Comparison of ENCODE assay signal across 9 cellular contexts in genomic region chr4:91116861-91117260, GRCh38.
DNase-seq lines count a peak whose midpoint lies in the region; ATAC-seq and TF ChIP-seq lines count a peak whose summit lies in the region.
"Had no signal": no experiment of that assay in that cellular context is flagged by ENCODE, and none has a peak within 500 bp of the region (broad histone marks: within the 10 kb centered on the region; RNA-seq: fewer than 3 reads in every experiment).

No MANE protein-coding gene starts in this region.

- intact Hi-C loops in right lobe of liver (cut with DNase I) = no loop called here

- no peak overlapping the region for H3K4me3 ChIP-seq in right lobe of liver

- peak in 3 of 4 donors; percentile 18 to 29 (median 20) for TF ChIP-seq CTCF in right lobe of liver (IDR thresholded peaks at IDR 0.05)

- no peaks in the 10 kb centered on the region for H3K9me3 ChIP-seq in right lobe of liver

- H3K27me3 ChIP-seq in right lobe of liver = no peaks in the 10 kb centered on the region

- H3K4me1 ChIP-seq in right lobe of liver = no peaks in the 10 kb centered on the region

- no peaks in the 10 kb centered on the region for H3K36me3 ChIP-seq in right lobe of liver

- ATAC-seq in right lobe of liver (no peak), GM18520 (IDR thresholded peaks at IDR 0.05; ENCODE audit: unreplicated experiment) (no peak), HG03280 (IDR thresholded peaks at IDR 0.05; ENCODE audit: unreplicated experiment) (no peak)

- TF ChIP-seq POLR2A in right lobe of liver (IDR thresholded peaks at IDR 0.05) = no peak

- H3K27ac ChIP-seq in right lobe of liver = no peak overlapping the region

- DNase-seq in DMS153 treated with DMSO at 0.1 percent for 48 hours (lab: John Stamatoyannopoulos, UW; ENCODE audit: unreplicated experiment) (peak; percentile 2), DMS153 (lab: John Stamatoyannopoulos, UW) (no peak), HT-29 (ENCODE audit: low spot score) (peak; percentile 14), amniotic epithelial cell (ENCODE audit: low read depth) (peak; percentile 52), right lobe of liver (no peak), NCI-H2227 treated with DMSO at 0.1 percent for 48 hours (lab: John Stamatoyannopoulos, UW) (no peak)
- DNase-seq: NCI-H2081 treated with DMSO at 0.1 percent for 48 hours had no signal

Comparison
In these comparisons a context has a peak if more than half of its experiments do, and no peak if none do; other contexts are left out.
1. DNase-seq: peak in DMS153 treated with DMSO at 0.1 percent for 48 hours (single experiment), HT-29 (single experiment) and amniotic epithelial cell (single experiment); none in DMS153 (single experiment), right lobe of liver (0 of 3) and NCI-H2227 treated with DMSO at 0.1 percent for 48 hours (single experiment).